Comparison of ENCODE assay signal across 1 cellular context in genomic region chr10:120684211-120684610, GRCh38.
TF ChIP-seq lines count a peak whose summit lies in the region.

No MANE protein-coding gene starts in this region.

TF ChIP-seq in SK-N-SH treated with all-trans-retinoic acid at 6 μM for 48 hours, 23 proteins besides CTCF, POLR2A, EP300 and RAD21 (continued from another document):
- TF ChIP-seq TSHZ2 (CRISPR knock-in tag; IDR thresholded peaks at IDR 0.05) (no peak), CSDC2 (CRISPR knock-in tag; IDR thresholded peaks at IDR 0.05) (no peak), ZFP3 (CRISPR knock-in tag; IDR thresholded peaks at IDR 0.05) (no peak), CREB5 (CRISPR knock-in tag; IDR thresholded peaks at IDR 0.05; ENCODE audit: low read depth) (no peak), ESRRG (CRISPR knock-in tag; IDR thresholded peaks at IDR 0.05) (no peak), SNAI2 (CRISPR knock-in tag; IDR thresholded peaks at IDR 0.05) (no peak), TCF4 (CRISPR knock-in tag; IDR thresholded peaks at IDR 0.05; ENCODE audit: borderline replicate concordance) (no peak), OSR1 (CRISPR knock-in tag; IDR thresholded peaks at IDR 0.05) (no peak)
